ENCODE assay signal across 8 cellular contexts in the genomic region with DNA sequence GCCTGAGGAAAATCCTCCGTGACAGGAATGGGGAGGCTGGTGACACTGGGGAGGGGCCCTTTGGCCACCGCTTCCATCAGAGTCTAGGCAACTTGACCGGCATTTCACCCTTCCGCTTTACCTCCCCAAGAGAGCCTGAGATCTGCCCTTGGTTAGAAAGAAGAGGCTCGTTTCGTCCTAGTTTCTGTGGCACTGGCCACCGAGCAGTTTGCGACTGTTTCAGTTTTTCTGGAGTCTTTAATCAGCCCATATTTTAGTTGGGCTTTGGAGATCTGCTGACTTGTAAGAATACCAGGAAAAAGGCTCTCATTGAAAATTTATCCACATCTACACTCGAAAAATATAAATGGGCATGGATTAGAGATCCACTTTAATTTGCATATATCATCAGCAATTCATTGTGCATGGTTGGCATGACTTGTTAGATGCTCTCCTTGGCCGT. TPM values are rescaled to one million over a fixed set of nuclear protein-coding genes. Genes with fewer than 3 reads are reported as not detected.
DNase-seq lines count a peak whose midpoint lies in the region; ATAC-seq, FAIRE-seq and TF ChIP-seq lines count a peak whose summit lies in the region.

No MANE protein-coding gene starts in this region.

- H3K4me1 Mint-ChIP-seq in Caco-2 (ENCODE audit: low read depth, unreplicated experiment), result peaks cover 7% of the 10 kb centered on the region
- H3K4me1 Mint-ChIP-seq in GM23338, result peaks cover 17% of the 10 kb centered on the region

- peak; percentile 72 for FAIRE-seq in endothelial cell of umbilical vein (lab: Jason Lieb, UNC)

- no peaks in the 10 kb centered on the region; the same call in 1 of the 2 replicates for H3F3A ChIP-seq in GM23338 (replicated peaks; ENCODE audit: low read depth)

- H3K4me3 ChIP-seq in Caco-2 (ENCODE audit: low read depth, low read length), result peak overlapping the region; percentile 45
- H3K4me3 ChIP-seq in GM23338, result peak overlapping the region; percentile 83
- H3K4me3 ChIP-seq in OCI-LY3 (ENCODE audit: low read length), result peak overlapping the region; percentile 91
- peak overlapping the region; percentile 57 to 72 (median 64) for H3K4me3 ChIP-seq in endothelial cell of umbilical vein (replicated peaks in 1 of 3; ENCODE audit: insufficient read depth in 1 of 3, low read depth in 1 of 3, low read length in 3 of 3)

- H3K36me3 ChIP-seq in Caco-2 (ENCODE audit: control insufficient read depth, insufficient read depth, low read length), result no peaks in the 10 kb centered on the region
- no peaks in the 10 kb centered on the region for H3K36me3 ChIP-seq in GM23338 (ENCODE audit: insufficient read depth)
- H3K36me3 ChIP-seq in OCI-LY3 (replicated peaks; ENCODE audit: low read depth, low read length), result no peaks in the 10 kb centered on the region
- no peaks in the 10 kb centered on the region for H3K36me3 ChIP-seq in endothelial cell of umbilical vein (ENCODE audit: control insufficient read depth in 2 of 2, extremely low read depth in 1 of 2, insufficient read depth in 2 of 2, low read length in 2 of 2)

- DNase-seq in Caco-2, result no peak
- DNase-seq in GM23338 (ENCODE audit: low spot score), result no peak
- DNase-seq in endothelial cell of umbilical vein (ENCODE audit: low read depth, low spot score), result peak; percentile 40
- peak; percentile 34 for DNase-seq in occipital lobe (lab: John Stamatoyannopoulos, UW)
- no peak for DNase-seq in GDM1 (lab: John Stamatoyannopoulos, UW)
- no peak for DNase-seq in GM20000 (ENCODE audit: low spot score)

- no peak overlapping the region for H3K27ac Mint-ChIP-seq in Caco-2 (ENCODE audit: unreplicated experiment)
- no peak overlapping the region for H3K27ac Mint-ChIP-seq in GM23338

- BruUV-seq in Caco-2 (replicated peaks; lab: Mats Ljungman, UMichigan) (no TSS peak), endothelial cell of umbilical vein (replicated peaks; lab: Mats Ljungman, UMichigan) (no TSS peak)

- CTCF ChIA-PET in Caco-2 (lab: Charles Lee) (no interaction called here), endothelial cell of umbilical vein (lab: Charles Lee) (interaction anchor here (1.2 kb wide), 1 partner anchor 73 kb away, joined by 3 read pairs; no protein-coding TSS in a partner anchor)

- no peak for TF ChIP-seq CTCF in Caco-2 (IDR thresholded peaks at IDR 0.05; ENCODE audit: insufficient read depth in 1 of 2, low read depth in 1 of 2, low read length in 1 of 2, severe bottlenecking in 1 of 2, unreplicated experiment in 1 of 2)
- no peak for TF ChIP-seq CTCF in GM23338 (conservative IDR thresholded peaks at IDR 0.05; ENCODE audit: low read depth in 2 of 2)
- TF ChIP-seq CTCF in OCI-LY3 (IDR thresholded peaks at IDR 0.05; ENCODE audit: low read depth, low read length), result no peak
- no peak for TF ChIP-seq CTCF in endothelial cell of umbilical vein (IDR thresholded peaks at IDR 0.05; ENCODE audit: extremely low read depth in 1 of 2, insufficient read depth in 1 of 2, low read depth in 1 of 2, low read length in 2 of 2)
- no peak for TF ChIP-seq CTCF in GM20000 (IDR thresholded peaks at IDR 0.05; ENCODE audit: extremely low read depth, missing control alignments)

- H3K27me3 ChIP-seq in Caco-2 (replicated peaks; ENCODE audit: control insufficient read depth, insufficient read depth, low read length) (peaks cover 2% of the 10 kb centered on the region; the same call in 1 of the 2 replicates), GM23338 (ENCODE audit: insufficient read depth) (peaks cover 27% of the 10 kb centered on the region), OCI-LY3 (ENCODE audit: low read depth, low read length) (peaks cover 28% of the 10 kb centered on the region), endothelial cell of umbilical vein (ENCODE audit: control insufficient read depth in 2 of 2, insufficient read depth in 2 of 2, low read length in 2 of 2) (peaks cover 7 to 21% of the 10 kb centered on the region in 2 experiments)

- H3K9ac ChIP-seq in OCI-LY3 (ENCODE audit: low read length) (peak overlapping the region; percentile 66), endothelial cell of umbilical vein (replicated peaks; ENCODE audit: extremely low read depth, insufficient read depth, low read length) (no peak overlapping the region)

- POLR2A ChIA-PET in Caco-2 (lab: Charles Lee) (no interaction called here), endothelial cell of umbilical vein (lab: Charles Lee) (no interaction called here)

- no peaks in the 10 kb centered on the region for H3K9me2 ChIP-seq in GM23338 (ENCODE audit: insufficient read depth)

- H3K4me3 Mint-ChIP-seq in Caco-2 (ENCODE audit: unreplicated experiment) (peak overlapping the region; percentile 85), GM23338 (peak overlapping the region; percentile 86)

- ATAC-seq in GM23338 (peak; percentile 41), HG03108 (IDR thresholded peaks at IDR 0.05; ENCODE audit: unreplicated experiment) (no peak)

- peak overlapping the region; percentile 100 for H2AFZ ChIP-seq in GM23338
- peak overlapping the region; percentile 95 for H2AFZ ChIP-seq in OCI-LY3 (ENCODE audit: low read depth, low read length)
- H2AFZ ChIP-seq in endothelial cell of umbilical vein (ENCODE audit: low read depth, low read length), result peak overlapping the region; percentile 95

- H3K4me2 ChIP-seq in GM23338 (peak overlapping the region; percentile 97), OCI-LY3 (ENCODE audit: low read length) (peak overlapping the region; percentile 86), endothelial cell of umbilical vein (ENCODE audit: insufficient read depth, low read length) (peak overlapping the region; percentile 95)

- no peaks in the 10 kb centered on the region for H3K9me1 ChIP-seq in endothelial cell of umbilical vein (replicated peaks; ENCODE audit: control insufficient read depth, extremely low read depth, insufficient read depth, low read length)

- H3K27ac ChIP-seq in GM23338 (ENCODE audit: low read depth), result no peak overlapping the region
- no peak overlapping the region for H3K27ac ChIP-seq in OCI-LY3 (ENCODE audit: low read length)
- H3K27ac ChIP-seq in endothelial cell of umbilical vein (ENCODE audit: insufficient read depth, low read depth, low read length), result no peak overlapping the region

- H4K20me1 ChIP-seq in GM23338 (replicated peaks; ENCODE audit: insufficient read depth) (no peaks in the 10 kb centered on the region), OCI-LY3 (ENCODE audit: insufficient read depth, low read length) (no peaks in the 10 kb centered on the region), endothelial cell of umbilical vein (replicated peaks; ENCODE audit: control insufficient read depth, extremely low read depth, insufficient read depth, low read length) (no peaks in the 10 kb centered on the region)

- dilution Hi-C loops in endothelial cell of umbilical vein (cut with MboI; ENCODE audit: extremely low pct_ligation_motif_present, low sequenced_read_pairs), result no loop called here

- intact Hi-C loops in Caco-2 (cut with micrococcal nuclease; ENCODE audit: unreplicated experiment) (no loop called here), endothelial cell of umbilical vein (cut with micrococcal nuclease) (no loop called here)

- no peaks in the 10 kb centered on the region for H3K9me3 ChIP-seq in Caco-2
- H3K9me3 ChIP-seq in OCI-LY3 (ENCODE audit: insufficient read depth, low read length), result no peaks in the 10 kb centered on the region
- H3K9me3 ChIP-seq in endothelial cell of umbilical vein (replicated peaks; ENCODE audit: control insufficient read depth, insufficient read depth, low read length), result no peaks in the 10 kb centered on the region

- 0 out of 2 replicates have a peak, but pooled peaks cover 6% of the 10 kb centered on the region for H3K4me1 ChIP-seq in Caco-2
- H3K4me1 ChIP-seq in GM23338 (ENCODE audit: insufficient read depth), result peaks cover 13% of the 10 kb centered on the region
- H3K4me1 ChIP-seq in OCI-LY3 (ENCODE audit: low read length), result peaks cover 7% of the 10 kb centered on the region
- peaks cover 7% of the 10 kb centered on the region for H3K4me1 ChIP-seq in endothelial cell of umbilical vein (ENCODE audit: control insufficient read depth, extremely low read depth, insufficient read depth, low read length)

- H3K79me2 ChIP-seq in GM23338 (replicated peaks; ENCODE audit: insufficient read depth) (no peaks in the 10 kb centered on the region), OCI-LY3 (ENCODE audit: low read length) (no peaks in the 10 kb centered on the region), endothelial cell of umbilical vein (ENCODE audit: control insufficient read depth, insufficient read depth, low read length) (no peaks in the 10 kb centered on the region)

- no peak for TF ChIP-seq POLR2A in endothelial cell of umbilical vein (IDR thresholded peaks at IDR 0.05; ENCODE audit: low read depth, low read length)

- no peaks in the 10 kb centered on the region for H3K36me3 Mint-ChIP-seq in Caco-2 (ENCODE audit: insufficient read depth, unreplicated experiment)
- H3K36me3 Mint-ChIP-seq in GM23338 (ENCODE audit: low read depth), result no peaks in the 10 kb centered on the region

- H3K27me3 Mint-ChIP-seq in Caco-2 (ENCODE audit: insufficient read depth, unreplicated experiment), result peaks cover 9% of the 10 kb centered on the region
- H3K27me3 Mint-ChIP-seq in GM23338 (ENCODE audit: insufficient read depth, low read depth, poor library complexity), result peaks cover 15% of the 10 kb centered on the region

- H3K9me3 Mint-ChIP-seq in Caco-2 (ENCODE audit: unreplicated experiment) (no peaks in the 10 kb centered on the region), GM23338 (no peaks in the 10 kb centered on the region; the same call in 2 of the 3 replicates)

TF ChIP-seq in GM23338, 12 proteins besides CTCF, POLR2A, EP300 and RAD21 (continues in another document):
- no peak for TF ChIP-seq ZNF331 (CRISPR knock-in tag; IDR thresholded peaks at IDR 0.05; ENCODE audit: low read depth)

TF ChIP-seq in endothelial cell of umbilical vein, 7 proteins besides CTCF, POLR2A, EP300 and RAD21 (continues in another document):
- TF ChIP-seq EZH2 (IDR thresholded peaks at IDR 0.05; ENCODE audit: borderline replicate concordance, low read depth, low read length, severe bottlenecking), result no peak
- no peak for TF ChIP-seq MYC (IDR thresholded peaks at IDR 0.05; ENCODE audit: low read depth, low read length)
- no peak for TF ChIP-seq JUN (IDR thresholded peaks at IDR 0.05; ENCODE audit: borderline replicate concordance, insufficient read depth, insufficient read length, low read depth)

RNA-seq across cellular contexts. Expression of gene ANKS1B, which starts 0.4 kb away (rescaled TPM):
- 0.61 and 1.1 TPM in 2 replicates for total RNA-seq in Caco-2 (2022)
- total RNA-seq in GM23338 (2014; rRNA removed; shearing (Covaris generic)), result 5.8 and 18.6 TPM in 2 replicates
- polyA plus RNA-seq in GM23338 (2016; fragmentation: Nextera tagmentation; extraction: Ambion mirVana), result 4.3 and 4.6 TPM in 2 replicates
- total RNA-seq in endothelial cell of umbilical vein, result 0.38 and 0.42 TPM in 2 replicates
- 0.15 TPM in 1 of 2 replicates, not detected in the other for polyA plus RNA-seq in endothelial cell of umbilical vein
- 0.06 TPM in 1 of 2 replicates, not detected in the other for polyA plus RNA-seq in endothelial cell of umbilical vein (2011; cell fraction: cytosol; rRNA removed)
- 0.16 and 0.50 TPM in 2 replicates for polyA plus RNA-seq in endothelial cell of umbilical vein (2011; cell fraction: nucleus; rRNA removed)
- 0.17 and 0.75 TPM in 2 replicates for polyA plus RNA-seq in endothelial cell of umbilical vein (2012)
- 0.64 and 0.85 TPM in 2 replicates for polyA minus RNA-seq in endothelial cell of umbilical vein
- polyA minus RNA-seq in endothelial cell of umbilical vein (2011; cell fraction: cytosol; rRNA and poly(A)+ RNA removed), result not detected
- polyA minus RNA-seq in endothelial cell of umbilical vein (2011; cell fraction: nucleus; rRNA and poly(A)+ RNA removed), result 1.7 and 3.8 TPM in 2 replicates
- 452 TPM for total RNA-seq in occipital lobe

Comparison
In these comparisons a context has a peak if more than half of its experiments do, and no peak if none do; other contexts are left out.
1. DNase-seq: peak in endothelial cell of umbilical vein (single experiment) and occipital lobe (single experiment); none in Caco-2 (0 of 2), GM23338 (single experiment), GDM1 (single experiment) and GM20000 (single experiment).
2. RNA of gene ANKS1B, which starts 0.4 kb away (total RNA-seq): 452 TPM in occipital lobe (single experiment); 5.8 to 18.6 TPM in GM23338, 0.61 to 1.1 TPM in Caco-2 and 0.38 to 0.42 TPM in endothelial cell of umbilical vein; every median in the first group is over 10 times any median in the second.
3. Peak in every context shown above with its lines, with median percentiles within 50 percentile points of each other: H3K4me3 ChIP-seq, H2AFZ ChIP-seq and H3K4me2 ChIP-seq.